Comparison of ENCODE assay signal across 1 cellular context in the genomic region with DNA sequence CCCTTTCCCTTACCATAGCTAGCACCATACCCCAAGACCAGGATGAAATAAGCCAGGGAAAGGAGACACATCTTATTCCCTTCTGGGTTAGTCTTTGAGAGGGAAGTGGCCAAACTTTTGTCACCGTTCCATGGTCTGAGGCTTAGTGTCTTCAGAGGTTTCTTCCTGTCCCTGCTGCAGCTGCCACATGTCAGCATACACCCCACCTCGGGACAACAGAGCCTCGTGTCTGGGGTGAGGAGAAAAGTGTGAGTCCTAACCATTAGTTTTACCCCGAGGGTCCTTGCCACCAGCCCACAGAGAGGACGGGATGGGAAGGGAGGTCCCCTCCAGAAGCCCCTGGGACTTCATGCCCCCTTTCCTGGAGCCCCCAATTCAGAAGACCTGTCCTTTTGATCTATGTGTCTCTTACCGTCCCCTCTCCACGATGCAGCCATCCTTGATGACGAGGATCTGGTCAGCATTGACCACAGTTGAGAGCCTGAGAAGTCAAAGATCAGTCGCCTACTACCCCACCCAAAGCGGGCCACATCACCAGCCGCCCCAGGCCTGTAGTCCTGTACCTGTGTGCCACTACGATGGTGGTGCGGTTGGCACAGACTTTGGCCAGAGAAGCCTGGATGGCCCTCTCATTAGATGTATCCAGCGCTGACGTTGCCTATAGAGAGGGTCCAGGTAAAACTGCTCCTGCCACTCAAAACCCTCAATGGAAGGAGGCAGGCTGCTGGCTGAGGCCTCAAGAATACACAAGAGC.
TF ChIP-seq lines count a peak whose summit lies in the region.

No MANE protein-coding gene starts in this region.

TF ChIP-seq in GM12878, 131 proteins besides CTCF, POLR2A, EP300 and RAD21:
- no peak for TF ChIP-seq MYB (IDR thresholded peaks at IDR 0.05; ENCODE audit: borderline replicate concordance, low read depth, low read length)
